ENCODE assay signal across 8 cellular contexts in genomic region chrX:55452825-55453124, GRCh38. TPM values are rescaled to one million over a fixed set of nuclear protein-coding genes. Genes with fewer than 3 reads are reported as not detected.
A peak's percentile ranks its signal among the peaks of the same experiment; 100 is the strongest.
DNase-seq lines count a peak whose midpoint lies in the region; ATAC-seq and TF ChIP-seq lines count a peak whose summit lies in the region.

No MANE protein-coding gene starts in this region.

- H3K36me3 ChIP-seq in heart right ventricle (no peaks in the 10 kb centered on the region), ascending aorta (no peaks in the 10 kb centered on the region), upper lobe of left lung (no peaks in the 10 kb centered on the region)

- no peak for TF ChIP-seq POLR2A in upper lobe of left lung (IDR thresholded peaks at IDR 0.05)

- no peak for DNase-seq in heart right ventricle
- DNase-seq in cardiac septum (ENCODE audit: low spot score), result no peak
- no peak for DNase-seq in ascending aorta (ENCODE audit: low spot score in 2 of 2)
- DNase-seq in medulla oblongata (ENCODE audit: extremely low spot score), result peak; percentile 29
- DNase-seq in upper lobe of left lung, result no peak
- DNase-seq in A172 (ENCODE audit: low spot score), result no peak

- no peak for TF ChIP-seq EP300 in upper lobe of left lung (IDR thresholded peaks at IDR 0.05)

- H3K27me3 ChIP-seq in heart right ventricle (no peaks in the 10 kb centered on the region), ascending aorta (no peaks in the 10 kb centered on the region), upper lobe of left lung (no peaks in the 10 kb centered on the region)

- ATAC-seq in heart right ventricle, result peak in 3 of 8 donors; percentile 6 to 20 (median 9)
- ATAC-seq in upper lobe of left lung (ENCODE audit: low FRiP score in 2 of 2), result no peak
- ATAC-seq in HG03520 (IDR thresholded peaks at IDR 0.05; ENCODE audit: unreplicated experiment), result no peak
- ATAC-seq in GM21360 (IDR thresholded peaks at IDR 0.05; ENCODE audit: unreplicated experiment), result no peak

- intact Hi-C loops in heart right ventricle (cut with DNase I), result loop anchor here in 1 of 10 donors (10.0 kb wide), 2 partner anchors 262 to 288 kb away; partner anchors contain the start of gene RRAGB
- intact Hi-C loops in cardiac septum (cut with DNase I), result no loop called here
- intact Hi-C loops in ascending aorta (cut with DNase I), result no loop called here

- H3K4me1 ChIP-seq in heart right ventricle, result peaks cover 0 to 7% (median 0%) of the 10 kb centered on the region in 9 donors
- H3K4me1 ChIP-seq in ascending aorta, result peaks cover 0 to 2% of the 10 kb centered on the region in 2 donors
- peaks cover 0 to 15% (median 0%) of the 10 kb centered on the region in 4 donors for H3K4me1 ChIP-seq in upper lobe of left lung

- H3K9me3 ChIP-seq in heart right ventricle (no peaks in the 10 kb centered on the region), ascending aorta (no peaks in the 10 kb centered on the region), upper lobe of left lung (no peaks in the 10 kb centered on the region)

- peak overlapping the region in 9 of 10 donors; percentile 78 to 89 (median 87) for H3K27ac ChIP-seq in heart right ventricle
- H3K27ac ChIP-seq in ascending aorta, result peak overlapping the region; percentile 81 to 85
- peak overlapping the region; percentile 74 to 85 (median 80) for H3K27ac ChIP-seq in upper lobe of left lung

- TF ChIP-seq CTCF in heart right ventricle (IDR thresholded peaks at IDR 0.05) (no peak), ascending aorta (IDR thresholded peaks at IDR 0.05) (no peak), upper lobe of left lung (IDR thresholded peaks at IDR 0.05) (no peak)

- WGBS in heart right ventricle, 2 donors, result 1% methylated on average over 10 of the region's 10 CpGs
- 46% methylated on average over 10 of the region's 10 CpGs; no CpG with 5 or more reads in 1 of the 2 donors for WGBS in upper lobe of left lung, 2 donors

- peak overlapping the region; percentile 64 to 86 (median 73) for H3K4me3 ChIP-seq in heart right ventricle
- H3K4me3 ChIP-seq in ascending aorta, result peak overlapping the region; percentile 55 to 91
- H3K4me3 ChIP-seq in upper lobe of left lung, result peak overlapping the region; percentile 25 to 73 (median 62)

RNA-seq across cellular contexts. Expression of gene MAGEH1, which starts 0.8 kb away (rescaled TPM):
- total RNA-seq in heart right ventricle (10 to 100 TPM in 8 of 10 donors, 1 to 10 TPM in 2; 9.2 to 15.0 (median 11.8) TPM), cardiac septum (11.7 TPM), ascending aorta (37.3 TPM), upper lobe of left lung (10 to 100 TPM in 5 of 6 donors, 1 to 10 TPM in 1; 7.3 to 26.3 (median 25.6) TPM)
- polyA plus RNA-seq in heart right ventricle, result 10 to 100 TPM in 1 of 2 donors, 1 to 10 TPM in 1; 6.5 to 28.4 TPM
- total RNA-seq in A172 (2014; rRNA removed; shearing (Covaris generic)), result 8.3 and 10.9 TPM in 2 replicates

RNA-seq across cellular contexts. Expression of gene USP51, which starts 36.9 kb away (rescaled TPM):
- 1 to 10 TPM; 1.5 to 4.9 (median 2.3) TPM for total RNA-seq in heart right ventricle
- polyA plus RNA-seq in heart right ventricle, result under 1 TPM; 0.25 to 0.66 TPM
- 2.1 TPM for total RNA-seq in cardiac septum
- 9.0 TPM for total RNA-seq in ascending aorta
- 1 to 10 TPM in 5 of 6 donors, under 1 TPM in 1; 0.55 to 4.4 (median 3.2) TPM for total RNA-seq in upper lobe of left lung
- 0.21 and 0.50 TPM in 2 replicates for total RNA-seq in A172 (2014; rRNA removed; shearing (Covaris generic))
